In genomic region chr12:94147991-94148840, GRCh38 we compare ENCODE assay signal across 8 cellular contexts. TPM values are rescaled to one million over a fixed set of nuclear protein-coding genes. Genes with fewer than 3 reads are reported as not detected.
DNase-seq lines count a peak whose midpoint lies in the region; ATAC-seq and TF ChIP-seq lines count a peak whose summit lies in the region.

Gene PLXNC1, plus strand, starts transcription at chr12:94148577. Its CDS starts 395 bp downstream, at chr12:94148972.

- H3K9me3 ChIP-seq in mucosa of descending colon, result no peaks in the 10 kb centered on the region

- intact Hi-C loops in mucosa of descending colon (cut with DNase I, micrococcal nuclease), result no loop called here

- no peaks in the 10 kb centered on the region for H3K36me3 ChIP-seq in mucosa of descending colon (ENCODE audit: low read depth)

- H3K4me3 ChIP-seq in epithelial cell of proximal tubule (ENCODE audit: low read depth, low read length) (peak within 1 kb of the TSS; percentile 16), mucosa of descending colon (peak within 1 kb of the TSS; percentile 28)

- DNase-seq in DMS 273 (lab: John Stamatoyannopoulos, UW; ENCODE audit: unreplicated experiment), result peak; percentile 70
- no peak for DNase-seq in DMS 273 treated with DMSO at 0.1 percent for 48 hours (lab: John Stamatoyannopoulos, UW)
- peak; percentile 88 for DNase-seq in NCI-H69 (lab: John Stamatoyannopoulos, UW)
- peak; percentile 60 for DNase-seq in activated T-cell treated with anti-CD3 and anti-CD28 coated beads for 48 hours (ENCODE audit: low read depth)
- DNase-seq in epithelial cell of proximal tubule (ENCODE audit: low read depth), result no peak
- peak; percentile 58 to 85 (median 78) for DNase-seq in mucosa of descending colon
- DNase-seq in stimulated activated CD8-positive, alpha-beta memory T cell treated with anti-CD3 and anti-CD28 coated beads, Interleukin-4, amount 100 ng/mL, for 48 hours, result peak; percentile 75

- peak; percentile 39 for ATAC-seq in HG02870 (IDR thresholded peaks at IDR 0.05; ENCODE audit: unreplicated experiment)
- peak; percentile 56 for ATAC-seq in mucosa of descending colon

- peaks cover 41% of the 10 kb centered on the region for H3K4me1 ChIP-seq in mucosa of descending colon (ENCODE audit: low read depth)

- TF ChIP-seq CTCF in epithelial cell of proximal tubule (conservative IDR thresholded peaks at IDR 0.05; ENCODE audit: low read depth, low read length) (no peak), mucosa of descending colon (IDR thresholded peaks at IDR 0.05) (no peak)

RNA-seq across cellular contexts. Expression of gene PLXNC1, which starts in this region (rescaled TPM):
- total RNA-seq in epithelial cell of proximal tubule, result 0.06 and 0.07 TPM in 2 replicates
- 10 to 100 TPM in 1 of 3 donors, 1 to 10 TPM in 2; 5.2 to 13.2 (median 6.2) TPM for total RNA-seq in mucosa of descending colon

Comparison
In these comparisons a context has a peak if more than half of its experiments do, and no peak if none do; other contexts are left out.
1. DNase-seq: peak in DMS 273 (single experiment), NCI-H69 (single experiment), activated T-cell treated with anti-CD3 and anti-CD28 coated beads for 48 hours (single experiment), mucosa of descending colon (3 of 3) and stimulated activated CD8-positive, alpha-beta memory T cell treated with anti-CD3 and anti-CD28 coated beads, Interleukin-4, amount 100 ng/mL, for 48 hours (single experiment); none in DMS 273 treated with DMSO at 0.1 percent for 48 hours (single experiment) and epithelial cell of proximal tubule (single experiment).